10 cellular contexts compared by ENCODE assay signal in genomic region chr3:65549626-65549959, GRCh38.
DNase-seq lines count a peak whose midpoint lies in the region; ATAC-seq and TF ChIP-seq lines count a peak whose summit lies in the region.
"Had no signal": no experiment of that assay in that cellular context is flagged by ENCODE, and none has a peak within 500 bp of the region (broad histone marks: within the 10 kb centered on the region; RNA-seq: fewer than 3 reads in every experiment).

No MANE protein-coding gene starts in this region.

- TF ChIP-seq CTCF in A673 (conservative IDR thresholded peaks at IDR 0.05; ENCODE audit: low read depth, low read length) = no peak
- no peak for TF ChIP-seq CTCF in glutamatergic neuron (IDR thresholded peaks at IDR 0.05; ENCODE audit: partially characterized antibody, unreplicated experiment)
- TF ChIP-seq CTCF in osteocyte (IDR thresholded peaks at IDR 0.05) = no peak
- no peak for TF ChIP-seq CTCF in mucosa of descending colon (IDR thresholded peaks at IDR 0.05)

- H3K27ac Mint-ChIP-seq in glutamatergic neuron (ENCODE audit: unreplicated experiment) (no peak overlapping the region), osteocyte (ENCODE audit: unreplicated experiment) (no peak overlapping the region)
- H3K27ac Mint-ChIP-seq in activated naive CD8-positive, alpha-beta T cell treated with anti-CD3 and anti-CD28 coated beads for 36 hours = no peak overlapping the region
- H3K27ac Mint-ChIP-seq: B cell had no signal

- H3K4me3 ChIP-seq in A673 (ENCODE audit: low read depth, low read length, poor library complexity, severe bottlenecking) (peak overlapping the region; percentile 45), SJCRH30 (peak overlapping the region; percentile 56), mucosa of descending colon (no peak overlapping the region)

- no peaks in the 10 kb centered on the region for H3K36me3 ChIP-seq in A673 (ENCODE audit: insufficient read depth, low read length, poor library complexity, severe bottlenecking)
- no peaks in the 10 kb centered on the region for H3K36me3 ChIP-seq in SJCRH30
- H3K36me3 ChIP-seq in mucosa of descending colon (ENCODE audit: low read depth) = no peaks in the 10 kb centered on the region

- H3K27me3 Mint-ChIP-seq in glutamatergic neuron (ENCODE audit: unreplicated experiment) (no peaks in the 10 kb centered on the region), osteocyte (ENCODE audit: unreplicated experiment) (no peaks in the 10 kb centered on the region)
- H3K27me3 Mint-ChIP-seq in activated naive CD8-positive, alpha-beta T cell treated with anti-CD3 and anti-CD28 coated beads for 36 hours = peaks cover 14% of the 10 kb centered on the region

- H3K9me3 ChIP-seq in A673 (ENCODE audit: low read depth, low read length, poor library complexity, severe bottlenecking) = no peaks in the 10 kb centered on the region
- H3K9me3 ChIP-seq in SJCRH30 (replicated peaks) = no peaks in the 10 kb centered on the region
- no peaks in the 10 kb centered on the region for H3K9me3 ChIP-seq in mucosa of descending colon

- H3K9me3 Mint-ChIP-seq in glutamatergic neuron (ENCODE audit: unreplicated experiment) (no peaks in the 10 kb centered on the region), osteocyte (ENCODE audit: unreplicated experiment) (no peaks in the 10 kb centered on the region)
- no peaks in the 10 kb centered on the region for H3K9me3 Mint-ChIP-seq in activated naive CD8-positive, alpha-beta T cell treated with anti-CD3 and anti-CD28 coated beads for 36 hours

- H3K27me3 ChIP-seq in A673 (replicated peaks; ENCODE audit: insufficient read depth, low read depth, low read length, poor library complexity) (no peaks in the 10 kb centered on the region), SJCRH30 (no peaks in the 10 kb centered on the region)

- intact Hi-C loops in A673 (cut with micrococcal nuclease; ENCODE audit: unreplicated experiment) = no loop called here
- intact Hi-C loops in mucosa of descending colon (cut with DNase I, micrococcal nuclease) = no loop called here

- CTCF ChIA-PET in A673 (lab: Charles Lee) = no interaction called here

- H3K4me1 Mint-ChIP-seq in glutamatergic neuron (ENCODE audit: low read depth, unreplicated experiment) (peaks cover 12% of the 10 kb centered on the region), osteocyte (ENCODE audit: unreplicated experiment) (no peaks in the 10 kb centered on the region)
- no peaks in the 10 kb centered on the region for H3K4me1 Mint-ChIP-seq in activated naive CD8-positive, alpha-beta T cell treated with anti-CD3 and anti-CD28 coated beads for 36 hours
- H3K4me1 Mint-ChIP-seq: B cell had no signal

- ATAC-seq in mucosa of descending colon (no peak), GM21825 (IDR thresholded peaks at IDR 0.05; ENCODE audit: unreplicated experiment) (no peak)

- H3K4me1 ChIP-seq in A673 (ENCODE audit: insufficient read depth, low read length, poor library complexity, severe bottlenecking) (peaks cover 12% of the 10 kb centered on the region), SJCRH30 (no peaks in the 10 kb centered on the region), mucosa of descending colon (ENCODE audit: low read depth) (no peaks in the 10 kb centered on the region)

- no peaks in the 10 kb centered on the region for H3K36me3 Mint-ChIP-seq in glutamatergic neuron (ENCODE audit: unreplicated experiment)
- H3K36me3 Mint-ChIP-seq in osteocyte (ENCODE audit: unreplicated experiment) = no peaks in the 10 kb centered on the region
- H3K36me3 Mint-ChIP-seq in activated naive CD8-positive, alpha-beta T cell treated with anti-CD3 and anti-CD28 coated beads for 36 hours = no peaks in the 10 kb centered on the region

- H3K4me3 Mint-ChIP-seq in glutamatergic neuron (ENCODE audit: unreplicated experiment) = peak overlapping the region; percentile 85
- peak overlapping the region; percentile 78 for H3K4me3 Mint-ChIP-seq in osteocyte (ENCODE audit: unreplicated experiment)
- H3K4me3 Mint-ChIP-seq in activated naive CD8-positive, alpha-beta T cell treated with anti-CD3 and anti-CD28 coated beads for 36 hours = no peak overlapping the region
- H3K4me3 Mint-ChIP-seq: B cell had no signal

- POLR2A ChIA-PET in A673 (lab: Charles Lee; ENCODE audit: low non-redundant PET) = no interaction called here

- no TSS peak for BruUV-seq in A673 (replicated peaks; lab: Mats Ljungman, UMichigan)

- H3K27ac ChIP-seq in A673 (ENCODE audit: low read depth, low read length, poor library complexity, severe bottlenecking) (no peak overlapping the region), SJCRH30 (no peak overlapping the region; the same call in 1 of the 2 replicates)

- DNase-seq in A673 (ENCODE audit: low spot score) = no peak
- DNase-seq in SJCRH30 = no peak
- DNase-seq in glutamatergic neuron = no peak
- no peak for DNase-seq in osteocyte (ENCODE audit: extremely low spot score, unreplicated experiment)
- DNase-seq in activated naive CD8-positive, alpha-beta T cell treated with anti-CD3 and anti-CD28 coated beads for 36 hours = no peak
- no peak for DNase-seq in NCI-H2171 (lab: John Stamatoyannopoulos, UW)
- no peak for DNase-seq in mucosa of descending colon
- DNase-seq: stimulated activated CD4-positive, alpha-beta T cell treated with anti-CD3 and anti-CD28 coated beads, Interleukin-1b, Interleukin-23, amount 100 ng/mL, for 48 hours had no signal
